Comparison of ENCODE assay signal across 21 cellular contexts in the genomic region with DNA sequence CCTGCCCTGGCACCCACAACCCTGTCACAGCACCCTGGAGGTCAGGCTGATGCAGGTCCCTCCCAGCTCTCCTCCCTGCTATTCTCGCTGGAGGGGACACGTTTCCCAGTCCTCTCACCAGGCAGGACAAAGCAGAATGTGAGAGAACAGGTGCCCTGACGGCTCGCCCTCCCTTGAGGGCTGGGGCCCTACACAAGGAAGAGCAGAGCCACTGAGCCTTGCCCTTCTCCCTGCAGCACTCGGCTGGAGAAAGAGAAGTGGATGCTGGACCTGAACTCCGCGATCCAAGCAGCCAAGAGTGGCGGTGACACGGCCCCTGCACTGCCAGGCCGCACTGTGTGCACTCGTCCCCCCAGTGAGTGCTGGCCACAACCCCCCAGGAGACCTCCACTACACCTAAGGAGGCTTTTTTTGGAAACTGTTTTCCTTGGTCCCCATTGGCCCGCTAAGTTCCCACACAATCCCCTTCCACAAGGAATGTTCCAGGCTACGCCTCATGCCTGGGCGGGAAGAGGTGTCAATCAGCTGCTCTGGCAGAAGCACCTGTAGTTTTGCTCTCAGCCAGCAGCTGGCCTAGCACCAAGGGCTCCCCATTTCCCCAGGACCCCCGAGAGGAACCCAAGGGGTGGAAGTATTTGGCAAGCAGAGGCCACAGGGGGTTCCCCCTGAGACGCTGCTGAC. TPM values are rescaled to one million over a fixed set of nuclear protein-coding genes. Genes with fewer than 3 reads are reported as not detected.
DNase-seq lines count a peak whose midpoint lies in the region; ATAC-seq, FAIRE-seq and TF ChIP-seq lines count a peak whose summit lies in the region.
"Had no signal": no experiment of that assay in that cellular context is flagged by ENCODE, and none has a peak within 500 bp of the region (broad histone marks: within the 10 kb centered on the region; RNA-seq: fewer than 3 reads in every experiment).

No MANE protein-coding gene starts in this region.

- no peak for TF ChIP-seq RAD21 in K562 (CRISPR knock-in tag; conservative IDR thresholded peaks at IDR 0.05 in 1 of 2, IDR thresholded peaks at IDR 0.05 in 1 of 2)

- TF ChIP-seq CTCF in K562 (IDR thresholded peaks at IDR 0.05 in 2 of 3, conservative IDR thresholded peaks at IDR 0.05 in 1 of 3; ENCODE audit: insufficient read depth in 2 of 3, low read depth in 1 of 3, low read length in 3 of 3) (no peak), thyroid gland (IDR thresholded peaks at IDR 0.05) (no peak), kidney (IDR thresholded peaks at IDR 0.05; ENCODE audit: borderline replicate concordance, extremely low read depth, insufficient read depth) (no peak)

- TF ChIP-seq POLR2A in K562 (conservative IDR thresholded peaks at IDR 0.05) = no peak
- TF ChIP-seq POLR2A in thyroid gland (IDR thresholded peaks at IDR 0.05) = no peak

- no peaks in the 10 kb centered on the region for H3K79me2 ChIP-seq in K562 (ENCODE audit: control insufficient read depth, insufficient read depth, low read length)

- H3K36me3 ChIP-seq in K562 (ENCODE audit: control insufficient read depth, insufficient read depth, low read length) (peaks cover 28% of the 10 kb centered on the region; the same call in 2 of the 3 replicates), thyroid gland (peaks cover 19 to 26% of the 10 kb centered on the region in 2 donors), kidney (ENCODE audit: control insufficient read depth in 1 of 2, insufficient read depth in 2 of 2, low read length in 2 of 2) (peaks cover 10 to 24% of the 10 kb centered on the region in 2 donors)

- peak; percentile 46 for DNase-seq in Right ventricle myocardium inferior (ENCODE audit: missing footprints)
- DNase-seq in cardiac septum (ENCODE audit: low spot score) = no peak
- no peak for DNase-seq in K562 (ENCODE audit: extremely low read depth in 1 of 4, low spot score in 3 of 4)
- DNase-seq in left lobe of liver (ENCODE audit: low spot score) = no peak
- DNase-seq in thyroid gland = peak; percentile 43 to 49
- no peak for DNase-seq in activated naive CD4-positive, alpha-beta T cell treated with anti-CD3 and anti-CD28 coated beads, Interleukin-2, amount 50 U/mL, for 16 hours
- DNase-seq in kidney = no peak
- DNase-seq in amniotic stem cell (lab: John Stamatoyannopoulos, UW) = no peak
- DNase-seq: activated CD4-positive, alpha-beta memory T cell treated with anti-CD3 and anti-CD28 coated beads for 36 hours; cortex of kidney; heart left ventricle; MG63; NCI-H1417 treated with DMSO at 0.1 percent for 48 hours; NCI-H2107; NCI-H510A; spleen; stimulated activated CD4-positive, alpha-beta T cell treated with anti-CD3 and anti-CD28 coated beads, Interleukin-4, amount 100 ng/mL, for 1 hour had no signal

- H3K27me3 ChIP-seq in K562 (ENCODE audit: control insufficient read depth in 2 of 2, insufficient read depth in 2 of 2, low read length in 2 of 2) (no peaks in the 10 kb centered on the region), thyroid gland (no peaks in the 10 kb centered on the region)
- H3K27me3 ChIP-seq: heart left ventricle, MG63, spleen, tibial nerve had no signal

- CTCF ChIA-PET in K562 (lab: Yijun Ruan, JAX; ENCODE audit: low intra/inter-chr PET ratio) = no interaction called here

- WGBS in K562 (ENCODE audit: insufficient coverage, low coverage, missing lambda C conversion rate) = 52% methylated on average over 6 of the region's 16 CpGs
- 49 to 71% methylated on average over 4 to 9 of the region's 16 CpGs for WGBS in thyroid gland, 2 donors

- TF ChIP-seq EP300 in K562 (IDR thresholded peaks at IDR 0.05; ENCODE audit: low read length) = no peak

- H2AFZ ChIP-seq in K562 (ENCODE audit: low read depth, low read length) = no peak overlapping the region

- in situ Hi-C loops in K562 (cut with MboI) = no loop called here

- POLR2A ChIA-PET in K562 (lab: Yijun Ruan, JAX) = interaction anchor here (0.7 to 2.2 kb wide), 7 partner anchors 8 to 466 kb away, joined by 3 to 6 read pairs (median 4); no protein-coding TSS in a partner anchor

- H3K9me3 ChIP-seq in K562 (replicated peaks; ENCODE audit: control insufficient read depth, insufficient read depth, low read depth, low read length) (no peaks in the 10 kb centered on the region), thyroid gland (no peaks in the 10 kb centered on the region), kidney (ENCODE audit: control insufficient read depth in 1 of 2, low read length in 2 of 2) (no peaks in the 10 kb centered on the region)
- H3K9me3 ChIP-seq: heart left ventricle, MG63, spleen, tibial nerve had no signal

- H3K27ac ChIP-seq in K562 (ENCODE audit: extremely low read depth, low read depth, low read length) (no peak overlapping the region), thyroid gland (no peak overlapping the region), kidney (ENCODE audit: low read depth in 2 of 2, low read length in 2 of 2) (no peak overlapping the region)
- H3K27ac ChIP-seq: heart left ventricle, spleen, tibial nerve had no signal

- peak overlapping the region; percentile 57; the same call in 1 of the 2 replicates for H3K4me2 ChIP-seq in K562 (ENCODE audit: insufficient read depth, low read length)

- BruUV-seq in K562 (replicated peaks; lab: Mats Ljungman, UMichigan) = no TSS peak

- no peak for FAIRE-seq in K562 (lab: Jason Lieb, UNC)
- FAIRE-seq in kidney (lab: Jason Lieb, UNC) = no peak
- FAIRE-seq: endometrium, GM12892, H54 had no signal

- H3K4me3 ChIP-seq in K562 (no peak overlapping the region), thyroid gland (replicated peaks in 1 of 3) (no peak overlapping the region), kidney (ENCODE audit: low read length in 2 of 2) (no peak overlapping the region)
- H3K4me3 ChIP-seq: heart left ventricle, MG63, spleen, tibial nerve had no signal

- intact Hi-C loops in Right ventricle myocardium inferior (cut with DNase I) (no loop called here), cardiac septum (cut with DNase I) (no loop called here), K562 (cut with micrococcal nuclease) (no loop called here), thyroid gland (cut with DNase I) (no loop called here), kidney (cut with DNase I) (no loop called here)

- H3K4me1 ChIP-seq in K562 (replicated peaks in 1 of 2; ENCODE audit: control insufficient read depth in 2 of 2, insufficient read depth in 2 of 2, low read length in 2 of 2) (peaks cover 22 to 39% of the 10 kb centered on the region in 2 experiments; a peak in 4 of 5 replicates), thyroid gland (no peaks in the 10 kb centered on the region), kidney (ENCODE audit: control insufficient read depth in 1 of 2, insufficient read depth in 1 of 2, low read depth in 1 of 2, low read length in 2 of 2) (no peaks in the 10 kb centered on the region)
- H3K4me1 ChIP-seq: heart left ventricle, spleen, tibial nerve had no signal

- ATAC-seq in Right ventricle myocardium inferior = no peak
- ATAC-seq in K562 = peak; percentile 13
- ATAC-seq in left lobe of liver = peak; percentile 6

- peak overlapping the region in 1 of 2 experiments; percentile 68; a peak in 2 of 4 replicates for H3K9ac ChIP-seq in K562 (ENCODE audit: insufficient read depth in 1 of 2, low read depth in 2 of 2, low read length in 2 of 2)
- no peak overlapping the region for H3K9ac ChIP-seq in kidney (ENCODE audit: low read length in 2 of 2)

- peaks cover 4% of the 10 kb centered on the region for H3K9me1 ChIP-seq in K562 (ENCODE audit: control insufficient read depth, insufficient read depth, low read length)

- H4K20me1 ChIP-seq in K562 (replicated peaks; ENCODE audit: control insufficient read depth, insufficient read depth, low read length) = no peaks in the 10 kb centered on the region

TF ChIP-seq in K562, 482 proteins besides CTCF, POLR2A, EP300 and RAD21:
- TF ChIP-seq SAFB2 (IDR thresholded peaks at IDR 0.05; ENCODE audit: borderline replicate concordance, low read depth, low read length, severe bottlenecking) = no peak
- TF ChIP-seq, protein P1, sequence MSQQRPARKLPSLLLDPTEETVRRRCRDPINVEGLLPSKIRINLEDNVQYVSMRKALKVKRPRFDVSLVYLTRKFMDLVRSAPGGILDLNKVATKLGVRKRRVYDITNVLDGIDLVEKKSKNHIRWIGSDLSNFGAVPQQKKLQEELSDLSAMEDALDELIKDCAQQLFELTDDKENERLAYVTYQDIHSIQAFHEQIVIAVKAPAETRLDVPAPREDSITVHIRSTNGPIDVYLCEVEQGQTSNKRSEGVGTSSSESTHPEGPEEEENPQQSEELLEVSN (IDR thresholded peaks at IDR 0.05; ENCODE audit: borderline replicate concordance in 1 of 2, extremely low read depth in 1 of 2, insufficient read depth in 1 of 2, insufficient read length in 1 of 2, low read depth in 1 of 2, low read length in 1 of 2, poor library complexity in 1 of 2, severe bottlenecking in 1 of 2) = peak in 1 of 2 experiments; percentile 9

RNA-seq across cellular contexts. Expression of gene STK25, which starts 17.4 kb away (rescaled TPM):
- 97.4 TPM for total RNA-seq in Right ventricle myocardium inferior
- total RNA-seq in cardiac septum = 95.9 TPM
- total RNA-seq in K562 (2011; cell fraction: chromatin; rRNA removed; ENCODE audit: low replicate concordance) = 304 and 771 TPM in 2 replicates
- 391 and 430 TPM in 2 replicates for total RNA-seq in K562 (2011; cell fraction: nucleolus; rRNA removed)
- 299 and 300 TPM in 2 replicates for total RNA-seq in K562 (2011; cell fraction: nucleoplasm; rRNA removed)
- total RNA-seq in K562 (2014; rRNA removed) = 116 and 163 TPM in 2 replicates
- total RNA-seq in K562 (2014; rRNA removed; fragmentation: Illumina TruSeq; extraction: Trizol) = 35.0 and 61.9 TPM in 2 replicates
- total RNA-seq in K562 (2015; rRNA removed; fragmentation: Illumina TruSeq; extraction: Trizol) = 66.9 and 75.2 TPM in 2 replicates
- total RNA-seq in K562 (2021) = 107 and 123 TPM in 2 replicates
- 169 and 218 TPM in 2 replicates for polyA plus RNA-seq in K562 (2011; rRNA removed)
- polyA plus RNA-seq in K562 (2011; cell fraction: cytosol; rRNA removed) = 168 and 300 TPM in 2 replicates
- 929 and 1,221 TPM in 2 replicates for polyA plus RNA-seq in K562 (2011; cell fraction: nucleus; rRNA removed)
- polyA plus RNA-seq in K562 (2012) = 120 and 121 TPM in 2 replicates
- polyA plus RNA-seq in K562 (2014; fragmentation: Illumina TruSeq; extraction: Trizol) = 151 and 157 TPM in 2 replicates
- 10 to 100 TPM in 1 of 2 experiments, 1 to 10 TPM in 1; 5.4 to 10.3 TPM for polyA plus RNA-seq in K562 (2014; fragmentation: Nextera tagmentation; extraction: Ambion mirVana)
- polyA plus RNA-seq in K562 (2014; rRNA removed) = 177 and 178 TPM in 2 replicates
- 83.1 and 97.9 TPM in 2 replicates for polyA minus RNA-seq in K562 (2011; rRNA and poly(A)+ RNA removed)
- polyA minus RNA-seq in K562 (2011; cell fraction: cytosol; rRNA and poly(A)+ RNA removed) = 60.5 and 75.9 TPM in 2 replicates
- polyA minus RNA-seq in K562 (2011; cell fraction: nucleus; rRNA and poly(A)+ RNA removed) = 113 and 164 TPM in 2 replicates
- total RNA-seq in left lobe of liver = 65.5 TPM
- 100 to 1,000 TPM; 236 to 364 (median 266) TPM for total RNA-seq in thyroid gland
- 151 TPM for total RNA-seq in kidney
- polyA plus RNA-seq in kidney (ENCODE audit: insufficient read depth, low read depth, low replicate concordance) = 119 TPM

Comparison
In these comparisons a context has a peak if more than half of its experiments do, and no peak if none do; other contexts are left out.
1. DNase-seq: peak in Right ventricle myocardium inferior (single experiment) and thyroid gland (2 of 2); none in cardiac septum (single experiment), K562 (0 of 4), left lobe of liver (single experiment), activated naive CD4-positive, alpha-beta T cell treated with anti-CD3 and anti-CD28 coated beads, Interleukin-2, amount 50 U/mL, for 16 hours (single experiment), kidney (single experiment) and amniotic stem cell (single experiment).